Comparison of ENCODE assay signal across 17 cellular contexts in the genomic region with DNA sequence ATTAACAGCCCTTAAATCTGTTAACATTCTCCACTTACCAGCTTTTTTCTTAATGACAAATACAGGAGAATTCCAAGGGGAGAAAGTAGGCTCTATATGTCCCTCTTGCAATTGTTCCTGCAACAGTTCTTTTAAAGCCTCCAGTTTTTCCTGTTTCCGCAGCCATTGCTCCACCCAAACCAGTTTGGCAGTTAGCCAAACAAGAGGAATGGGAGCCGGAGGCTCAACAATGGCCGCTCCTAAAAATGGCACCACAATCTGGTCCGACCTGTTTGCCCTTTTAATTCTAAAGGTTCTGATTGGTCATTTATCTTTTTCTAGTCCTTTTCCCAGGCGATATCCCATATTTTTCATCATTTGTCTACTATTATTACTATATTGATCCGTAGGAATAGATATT. TPM values are rescaled to one million over a fixed set of nuclear protein-coding genes. Genes with fewer than 3 reads are reported as not detected.
A peak's percentile ranks its signal among the peaks of the same experiment; 100 is the strongest.
DNase-seq lines count a peak whose midpoint lies in the region; TF ChIP-seq lines count a peak whose summit lies in the region.
"Had no signal": no experiment of that assay in that cellular context is flagged by ENCODE, and none has a peak within 500 bp of the region (broad histone marks: within the 10 kb centered on the region; RNA-seq: fewer than 3 reads in every experiment).

No MANE protein-coding gene starts in this region.

- H3K27ac ChIP-seq in HUES6 (ENCODE audit: low read depth, low read length) = 0 out of 2 replicates have a peak overlapping the region, but pooled peaks have one; percentile 68
- H3K27ac ChIP-seq in iPS-18a (ENCODE audit: low read length) = peak overlapping the region; percentile 21
- no peak overlapping the region for H3K27ac ChIP-seq in ovary
- H3K27ac ChIP-seq: RWPE1 had no signal

- no peak for TF ChIP-seq POLR2A in ovary (IDR thresholded peaks at IDR 0.05)

- intact Hi-C loops in ovary (cut with DNase I) = no loop called here

- H3K4me1 ChIP-seq in HUES6 (ENCODE audit: control insufficient read depth, insufficient read depth, low read length) = peaks cover 63% of the 10 kb centered on the region
- peaks cover 47% of the 10 kb centered on the region for H3K4me1 ChIP-seq in iPS-18a (ENCODE audit: control insufficient read depth, low read depth, low read length)
- no peaks in the 10 kb centered on the region for H3K4me1 ChIP-seq in ovary (ENCODE audit: insufficient read depth)

- DNase-seq in COLO668 (lab: John Stamatoyannopoulos, UW; ENCODE audit: unreplicated experiment) (peak; percentile 71), NCI-H748 treated with DMSO at 0.1 percent for 48 hours (lab: John Stamatoyannopoulos, UW) (peak; percentile 83), globus pallidus (ENCODE audit: low spot score) (no peak), GOT3 (lab: John Stamatoyannopoulos, UW) (no peak), G401 (ENCODE audit: low spot score) (no peak), ovary (no peak)
- DNase-seq: ACHN; activated T-cell treated with anti-CD3 and anti-CD28 coated beads, Interleukin-2, amount 50 U/mL, for 48 hours; caudate nucleus; effector memory CD4-positive, alpha-beta T cell; NCI-H526 treated with DMSO at 0.1 percent for 48 hours; nephron progenitor cell; T-helper 2 cell had no signal

- H3K4me3 ChIP-seq in HUES6 (ENCODE audit: low read depth, low read length) (no peak overlapping the region), iPS-18a (ENCODE audit: low read length) (peak overlapping the region; percentile 43), ovary (no peak overlapping the region)
- H3K4me3 ChIP-seq: lung had no signal

- in situ Hi-C loops in G401 (cut with HindIII; ENCODE audit: low sequenced_read_pairs) = no loop called here

- H3K9ac ChIP-seq in HUES6 (ENCODE audit: low read length) (no peak overlapping the region), iPS-18a (ENCODE audit: low read length) (no peak overlapping the region)

- H3K36me3 ChIP-seq in HUES6 (ENCODE audit: control insufficient read depth, insufficient read depth, low read length) (no peaks in the 10 kb centered on the region), iPS-18a (ENCODE audit: control insufficient read depth, low read depth, low read length) (no peaks in the 10 kb centered on the region), ovary (no peaks in the 10 kb centered on the region)

- no peaks in the 10 kb centered on the region for H3K9me3 ChIP-seq in HUES6 (ENCODE audit: control insufficient read depth, insufficient read depth, low read depth, low read length)
- H3K9me3 ChIP-seq in iPS-18a (ENCODE audit: control insufficient read depth, low read depth, low read length) = no peaks in the 10 kb centered on the region
- H3K9me3 ChIP-seq in ovary = no peaks in the 10 kb centered on the region

- H3K27me3 ChIP-seq in HUES6 (ENCODE audit: control insufficient read depth, insufficient read depth, low read length) (no peaks in the 10 kb centered on the region), iPS-18a (ENCODE audit: control insufficient read depth, insufficient read depth, low read length) (no peaks in the 10 kb centered on the region), ovary (no peaks in the 10 kb centered on the region)

- no peak for TF ChIP-seq CTCF in ovary (IDR thresholded peaks at IDR 0.05)

- no peak for TF ChIP-seq EP300 in ovary (IDR thresholded peaks at IDR 0.05)

- 64 to 77% (median 72%) methylated on average over 6 of the region's 6 CpGs for WGBS in ovary, 3 donors

RNA-seq across cellular contexts. Expression of gene L1TD1, which starts 14.0 kb away (rescaled TPM):
- not detected in 2 replicates for total RNA-seq in G401 (2014; rRNA removed; shearing (Covaris generic))
- under 1 TPM in 4 of 7 donors, not detected in 3; 0.10 to 0.61 (median 0.41) TPM for total RNA-seq in ovary
- under 1 TPM; 0.05 to 0.52 TPM for polyA plus RNA-seq in ovary

Comparison
In these comparisons a context has a peak if more than half of its experiments do, and no peak if none do; other contexts are left out.
1. DNase-seq: peak in COLO668 (single experiment) and NCI-H748 treated with DMSO at 0.1 percent for 48 hours (single experiment); none in globus pallidus (single experiment), GOT3 (single experiment), G401 (single experiment) and ovary (0 of 5).
2. H3K27ac ChIP-seq: peak in HUES6 (single experiment) and iPS-18a (single experiment); none in ovary (0 of 2).